ENCODE assay signal across 1 cellular context in the genomic region with DNA sequence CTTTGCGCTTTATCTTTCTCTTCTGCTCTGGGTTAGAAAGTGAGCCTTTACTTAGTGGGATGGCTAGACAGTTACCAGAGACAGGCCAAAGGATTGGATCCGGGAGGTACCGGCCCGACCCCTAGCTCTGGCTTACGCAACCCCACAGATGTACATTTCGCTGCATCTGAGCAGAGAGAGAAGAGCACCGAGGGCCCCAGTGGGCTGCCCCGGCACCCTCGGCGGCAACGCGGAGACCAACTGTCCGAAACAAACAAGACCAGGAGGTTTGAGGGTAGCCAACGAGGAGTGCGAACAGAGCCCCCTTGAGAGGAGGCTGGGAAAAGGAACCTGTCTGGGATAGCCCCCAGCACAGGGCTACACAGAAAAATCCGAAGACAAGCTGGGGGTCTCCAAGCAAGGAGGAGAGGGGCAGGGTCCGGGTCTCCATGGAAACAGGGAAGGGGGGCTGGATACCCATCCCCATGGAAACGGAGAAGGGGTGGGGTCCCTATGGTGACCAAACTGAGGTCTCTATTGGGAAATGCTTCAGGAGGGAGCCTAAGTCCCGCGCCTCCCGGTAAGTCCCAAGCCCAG.
TF ChIP-seq lines count a peak whose summit lies in the region.

No MANE protein-coding gene starts in this region.

TF ChIP-seq in H1, 55 proteins besides CTCF, POLR2A, EP300 and RAD21:
- TF ChIP-seq SUZ12 (IDR thresholded peaks at IDR 0.05; ENCODE audit: low read length) = no peak
- peak; percentile 57; the same call in 1 of the 2 replicates for TF ChIP-seq CEBPB (IDR thresholded peaks at IDR 0.05; ENCODE audit: low read depth, low read length)
- peak; percentile 35 for TF ChIP-seq ASH2L (IDR thresholded peaks at IDR 0.05; ENCODE audit: low read length)
- no peak for TF ChIP-seq POU5F1 (IDR thresholded peaks at IDR 0.05; ENCODE audit: low read depth, low read length)
- no peak; the same call in 1 of the 2 replicates for TF ChIP-seq POLR2AphosphoS5 (IDR thresholded peaks at IDR 0.05; ENCODE audit: low read depth, low read length)
- no peak for TF ChIP-seq HDAC6 (IDR thresholded peaks at IDR 0.05; ENCODE audit: low read depth, low read length)
- TF ChIP-seq HDAC2 (IDR thresholded peaks at IDR 0.05; ENCODE audit: borderline replicate concordance in 1 of 2, low read depth in 2 of 2, low read length in 2 of 2) = peak in 1 of 2 experiments; percentile 1; a peak in 1 of 4 replicates
- peak; percentile 65 to 87; a peak in 2 of 4 replicates for TF ChIP-seq SIN3A (conservative IDR thresholded peaks at IDR 0.05 in 1 of 2, IDR thresholded peaks at IDR 0.05 in 1 of 2; ENCODE audit: low read depth in 1 of 2, low read length in 2 of 2)
- TF ChIP-seq NANOG (IDR thresholded peaks at IDR 0.05; ENCODE audit: insufficient read depth, low read depth, low read length, poor library complexity, severe bottlenecking) = no peak
- peak; percentile 65 for TF ChIP-seq SAP30 (IDR thresholded peaks at IDR 0.05; ENCODE audit: insufficient read depth, insufficient replicate concordance, low read length)
TF ChIP-seq in H1: peak in this region for 5.
